3 cellular contexts compared by ENCODE assay signal in the genomic region with DNA sequence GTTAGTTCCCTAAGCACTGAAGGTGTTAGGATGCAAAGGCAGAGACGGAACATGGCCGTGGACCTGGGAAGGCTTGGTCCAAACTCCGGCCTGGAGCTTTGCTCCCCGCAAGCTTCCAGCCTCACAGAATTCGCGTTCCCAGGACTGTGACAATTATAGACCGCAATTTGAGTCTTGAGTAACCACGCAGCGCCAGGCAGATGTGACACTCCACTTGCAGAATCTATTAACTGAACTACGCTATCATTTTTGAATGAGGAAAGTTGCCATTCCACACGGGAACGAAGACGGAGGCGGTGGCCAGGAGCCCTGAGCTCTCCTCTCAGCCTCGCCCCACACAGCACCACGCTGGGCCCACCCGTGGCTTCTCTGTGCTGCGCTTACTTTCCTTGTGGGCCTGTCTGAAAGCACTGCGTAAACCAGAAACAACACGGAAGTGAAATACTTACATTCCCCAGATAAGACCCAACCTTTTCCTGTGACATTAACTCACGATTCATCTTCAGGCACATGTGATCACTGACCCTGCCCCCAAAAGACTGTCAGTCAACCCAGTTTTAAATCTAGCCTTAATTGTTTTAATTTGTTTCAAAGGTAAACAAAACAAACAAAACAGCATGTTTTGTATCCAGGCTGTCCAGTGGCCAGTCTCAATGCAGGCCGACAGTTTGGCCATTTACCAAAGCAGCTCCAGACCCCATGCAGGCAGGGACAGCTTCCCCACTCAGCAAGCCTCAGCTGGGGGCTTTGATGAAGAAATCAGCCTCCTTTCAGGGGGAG.
TF ChIP-seq lines count a peak whose summit lies in the region.

No MANE protein-coding gene starts in this region.

TF ChIP-seq in A549, 52 proteins besides CTCF, POLR2A, EP300 and RAD21:
- TF ChIP-seq HEYL (CRISPR knock-in tag; IDR thresholded peaks at IDR 0.05) (no peak), HMGXB4 (CRISPR knock-in tag; IDR thresholded peaks at IDR 0.05; ENCODE audit: borderline replicate concordance) (no peak)

TF ChIP-seq in K562, 482 proteins besides CTCF, POLR2A, EP300 and RAD21 (continues in another document):
- TF ChIP-seq IRF9 (tag; IDR thresholded peaks at IDR 0.05): no peak
- no peak for TF ChIP-seq PBX2 (CRISPR knock-in tag; IDR thresholded peaks at IDR 0.05; ENCODE audit: low read depth)
- TF ChIP-seq PBX2 (tag; conservative IDR thresholded peaks at IDR 0.05; ENCODE audit: low read depth): no peak
- no peak for TF ChIP-seq SMAD3 (CRISPR knock-in tag; conservative IDR thresholded peaks at IDR 0.05)
- TF ChIP-seq ZNF444 (CRISPR knock-in tag; IDR thresholded peaks at IDR 0.05): no peak
- no peak for TF ChIP-seq ZBTB1 (CRISPR knock-in tag; IDR thresholded peaks at IDR 0.05; ENCODE audit: borderline replicate concordance, low read depth)
- TF ChIP-seq CBX2 (IDR thresholded peaks at IDR 0.05; ENCODE audit: insufficient read depth, low read length, poor library complexity, severe bottlenecking): no peak
- no peak for TF ChIP-seq GTF2E2 (tag; IDR thresholded peaks at IDR 0.05)
- TF ChIP-seq, protein P1, sequence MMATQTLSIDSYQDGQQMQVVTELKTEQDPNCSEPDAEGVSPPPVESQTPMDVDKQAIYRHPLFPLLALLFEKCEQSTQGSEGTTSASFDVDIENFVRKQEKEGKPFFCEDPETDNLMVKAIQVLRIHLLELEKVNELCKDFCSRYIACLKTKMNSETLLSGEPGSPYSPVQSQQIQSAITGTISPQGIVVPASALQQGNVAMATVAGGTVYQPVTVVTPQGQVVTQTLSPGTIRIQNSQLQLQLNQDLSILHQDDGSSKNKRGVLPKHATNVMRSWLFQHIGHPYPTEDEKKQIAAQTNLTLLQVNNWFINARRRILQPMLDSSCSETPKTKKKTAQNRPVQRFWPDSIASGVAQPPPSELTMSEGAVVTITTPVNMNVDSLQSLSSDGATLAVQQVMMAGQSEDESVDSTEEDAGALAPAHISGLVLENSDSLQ (IDR thresholded peaks at IDR 0.05): peak; percentile 51
- no peak for TF ChIP-seq ZNF280A (IDR thresholded peaks at IDR 0.05; ENCODE audit: low read depth, partially characterized antibody)
- TF ChIP-seq, protein P2, sequence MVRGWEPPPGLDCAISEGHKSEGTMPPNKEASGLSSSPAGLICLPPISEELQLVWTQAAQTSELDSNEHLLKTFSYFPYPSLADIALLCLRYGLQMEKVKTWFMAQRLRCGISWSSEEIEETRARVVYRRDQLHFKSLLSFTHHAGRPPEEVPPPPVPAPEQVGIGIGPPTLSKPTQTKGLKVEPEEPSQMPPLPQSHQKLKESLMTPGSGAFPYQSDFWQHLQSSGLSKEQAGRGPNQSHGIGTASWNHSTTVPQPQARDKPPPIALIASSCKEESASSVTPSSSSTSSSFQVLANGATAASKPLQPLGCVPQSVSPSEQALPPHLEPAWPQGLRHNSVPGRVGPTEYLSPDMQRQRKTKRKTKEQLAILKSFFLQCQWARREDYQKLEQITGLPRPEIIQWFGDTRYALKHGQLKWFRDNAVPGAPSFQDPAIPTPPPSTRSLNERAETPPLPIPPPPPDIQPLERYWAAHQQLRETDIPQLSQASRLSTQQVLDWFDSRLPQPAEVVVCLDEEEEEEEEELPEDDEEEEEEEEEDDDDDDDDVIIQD (CRISPR knock-in tag; IDR thresholded peaks at IDR 0.05): no peak
- TF ChIP-seq ZBTB17 (CRISPR knock-in tag; IDR thresholded peaks at IDR 0.05): no peak
- TF ChIP-seq USF2 (CRISPR knock-in tag; IDR thresholded peaks at IDR 0.05): 0 out of 2 replicates have a peak, but pooled peaks have one; percentile 18
- TF ChIP-seq SAFB2 (IDR thresholded peaks at IDR 0.05; ENCODE audit: borderline replicate concordance, low read depth, low read length, severe bottlenecking): no peak

TF ChIP-seq in GM12891, 5 proteins besides CTCF, POLR2A, EP300 and RAD21:
- TF ChIP-seq TAF1 (IDR thresholded peaks at IDR 0.05; ENCODE audit: low read depth, low read length): no peak
- TF ChIP-seq POLR2AphosphoS5 (IDR thresholded peaks at IDR 0.05; ENCODE audit: low read depth, low read length): no peak
- TF ChIP-seq POU2F2 (IDR thresholded peaks at IDR 0.05; ENCODE audit: low read depth, low read length): no peak
- TF ChIP-seq SPI1 (IDR thresholded peaks at IDR 0.05; ENCODE audit: low read depth, low read length): no peak
- TF ChIP-seq PAX5 (IDR thresholded peaks at IDR 0.05; ENCODE audit: insufficient read depth, low read length, severe bottlenecking): no peak
TF ChIP-seq in GM12891: peak in this region for 0.
